16 cellular contexts compared by ENCODE assay signal in the genomic region with DNA sequence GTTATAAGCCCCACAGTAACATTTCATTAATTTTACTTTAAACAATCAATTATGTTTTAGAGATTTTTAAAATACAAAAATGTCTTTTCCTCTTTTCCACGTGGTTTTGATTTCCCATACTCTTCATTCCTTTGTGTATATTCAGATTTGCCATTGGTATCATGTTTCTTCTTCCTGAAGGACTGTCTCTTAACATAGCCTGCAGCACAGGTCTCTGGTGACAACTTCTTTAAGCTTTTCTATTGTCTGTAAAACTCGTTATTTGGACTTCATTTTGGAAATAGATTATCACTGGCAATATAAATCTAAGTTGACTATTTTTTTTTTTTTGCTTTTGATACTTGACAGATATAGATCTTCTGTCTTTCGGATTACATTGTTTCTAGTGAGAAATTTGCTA.
"Had no signal": no experiment of that assay in that cellular context is flagged by ENCODE, and none has a peak within 500 bp of the region (broad histone marks: within the 10 kb centered on the region; RNA-seq: fewer than 3 reads in every experiment).

No MANE protein-coding gene starts in this region.

- ATAC-seq: effector memory CD8-positive, alpha-beta T cell; gastroesophageal sphincter; naive thymus-derived CD4-positive, alpha-beta T cell; stimulated activated effector memory CD8-positive, alpha-beta T cell treated with anti-CD3 and anti-CD28 coated beads, Interleukin-12 subunit alpha, Interleukin-12 subunit beta, amount 100 ng/mL, for 72 hours had no signal

- H3K4me3 ChIP-seq: gastroesophageal sphincter, transverse colon had no signal

- H3K27ac Mint-ChIP-seq: activated naive CD4-positive, alpha-beta T cell treated with anti-CD3 and anti-CD28 coated beads, Interleukin-2, amount 50 U/mL, for 24 hours; brain; effector memory CD8-positive, alpha-beta T cell; naive thymus-derived CD4-positive, alpha-beta T cell; stimulated activated effector memory CD8-positive, alpha-beta T cell treated with anti-CD3 and anti-CD28 coated beads, Interleukin-12 subunit alpha, Interleukin-12 subunit beta, amount 100 ng/mL, for 72 hours; T-helper 2 cell treated with Interferon-gamma antibody and Interleukin-4, amounts not matched to agents 5 μg/mL and 100 μg/mL, for 36 hours had no signal

- H3K27me3 ChIP-seq: gastroesophageal sphincter, neutrophil, transverse colon had no signal

- H3K4me1 Mint-ChIP-seq: activated naive CD4-positive, alpha-beta T cell treated with anti-CD3 and anti-CD28 coated beads, Interleukin-2, amount 50 U/mL, for 24 hours; brain; central memory CD8-positive, alpha-beta T cell; naive thymus-derived CD4-positive, alpha-beta T cell; stimulated activated effector memory CD8-positive, alpha-beta T cell treated with anti-CD3 and anti-CD28 coated beads, Interleukin-12 subunit alpha, Interleukin-12 subunit beta, amount 100 ng/mL, for 72 hours had no signal

- H3K9me3 Mint-ChIP-seq: activated naive CD4-positive, alpha-beta T cell treated with anti-CD3 and anti-CD28 coated beads, Interleukin-2, amount 50 U/mL, for 24 hours; brain; central memory CD8-positive, alpha-beta T cell; effector memory CD8-positive, alpha-beta T cell; naive thymus-derived CD4-positive, alpha-beta T cell; stimulated activated effector memory CD8-positive, alpha-beta T cell treated with anti-CD3 and anti-CD28 coated beads, Interleukin-12 subunit alpha, Interleukin-12 subunit beta, amount 100 ng/mL, for 72 hours; T-helper 2 cell treated with Interferon-gamma antibody and Interleukin-4, amounts not matched to agents 5 μg/mL and 100 μg/mL, for 36 hours had no signal

- H3K9me3 ChIP-seq: gastroesophageal sphincter, neutrophil, transverse colon had no signal

- H3K4me1 ChIP-seq: transverse colon had no signal

- H3K4me3 Mint-ChIP-seq: activated naive CD4-positive, alpha-beta T cell treated with anti-CD3 and anti-CD28 coated beads, Interleukin-2, amount 50 U/mL, for 24 hours; brain; central memory CD8-positive, alpha-beta T cell; effector memory CD8-positive, alpha-beta T cell; naive thymus-derived CD4-positive, alpha-beta T cell; stimulated activated effector memory CD8-positive, alpha-beta T cell treated with anti-CD3 and anti-CD28 coated beads, Interleukin-12 subunit alpha, Interleukin-12 subunit beta, amount 100 ng/mL, for 72 hours; T-helper 2 cell treated with Interferon-gamma antibody and Interleukin-4, amounts not matched to agents 5 μg/mL and 100 μg/mL, for 36 hours had no signal

- H3K27me3 Mint-ChIP-seq: activated naive CD4-positive, alpha-beta T cell treated with anti-CD3 and anti-CD28 coated beads, Interleukin-2, amount 50 U/mL, for 24 hours had no signal

- H3K27ac ChIP-seq: epithelial cell of prostate, gastroesophageal sphincter, neutrophil, transverse colon had no signal

- H3K36me3 Mint-ChIP-seq: activated naive CD4-positive, alpha-beta T cell treated with anti-CD3 and anti-CD28 coated beads, Interleukin-2, amount 50 U/mL, for 24 hours; brain; naive thymus-derived CD4-positive, alpha-beta T cell; stimulated activated effector memory CD8-positive, alpha-beta T cell treated with anti-CD3 and anti-CD28 coated beads, Interleukin-12 subunit alpha, Interleukin-12 subunit beta, amount 100 ng/mL, for 72 hours had no signal

- H3K36me3 ChIP-seq: gastroesophageal sphincter, neutrophil, transverse colon had no signal

- DNase-seq: activated T-cell treated with anti-CD3 and anti-CD28 coated beads, Interleukin-2, amount 50 U/mL, for 1 hour; amygdala; cortex of kidney; effector memory CD8-positive, alpha-beta T cell; kidney; naive thymus-derived CD4-positive, alpha-beta T cell; small intestine; transverse colon had no signal
